In genomic region chr7:77687747-77688144, GRCh38 we compare ENCODE assay signal across 10 cellular contexts. TPM values are rescaled to one million over a fixed set of nuclear protein-coding genes. Genes with fewer than 3 reads are reported as not detected.
DNase-seq lines count a peak whose midpoint lies in the region; ATAC-seq and TF ChIP-seq lines count a peak whose summit lies in the region.
"Had no signal": no experiment of that assay in that cellular context is flagged by ENCODE, and none has a peak within 500 bp of the region (broad histone marks: within the 10 kb centered on the region; RNA-seq: fewer than 3 reads in every experiment).

No MANE protein-coding gene starts in this region.

- 95 to 100% methylated on average over 1 of the region's 1 CpG for WGBS in body of pancreas, 2 donors

- peak; percentile 67 for DNase-seq in activated CD8-positive, alpha-beta memory T cell treated with anti-CD3 and anti-CD28 coated beads, Interleukin-2, amount 10 ng/mL, durations not matched to agents 7 days and 5 days
- no peak for DNase-seq in activated CD8-positive, alpha-beta memory T cell treated with anti-CD3 and anti-CD28 coated beads, Interleukin-2, amount 50 U/mL, for 4 hours
- DNase-seq in body of pancreas, result no peak
- no peak for DNase-seq in hepatic stellate cell (ENCODE audit: low spot score)
- DNase-seq in LoVo (ENCODE audit: low spot score), result no peak
- no peak for DNase-seq in stimulated activated naive B cell treated with anti-CD40 and anti-IgM and Interleukin-4, amounts not matched to agents 10 μg/mL and 1 μg/mL and 100 μg/mL, for 72 hours
- DNase-seq: NCI-H524 had no signal

- no peaks in the 10 kb centered on the region for H3K36me3 ChIP-seq in body of pancreas (replicated peaks in 1 of 2; ENCODE audit: insufficient read depth in 1 of 2, low read depth in 2 of 2)

- peak; percentile 84 for ATAC-seq in activated CD8-positive, alpha-beta memory T cell treated with anti-CD3 and anti-CD28 coated beads, Interleukin-2, amount 10 ng/mL, durations not matched to agents 7 days and 5 days
- ATAC-seq in HG03432 (IDR thresholded peaks at IDR 0.05; ENCODE audit: unreplicated experiment) (peak; percentile 52), body of pancreas (no peak)
- ATAC-seq in stimulated activated memory B cell treated with anti-CD40 and anti-IgM and Interleukin-4, amounts not matched to agents 10 μg/mL and 1 μg/mL and 100 μg/mL, for 72 hours, result no peak
- no peak for ATAC-seq in stimulated activated naive B cell treated with anti-CD40 and anti-IgM and Interleukin-4, amounts not matched to agents 10 μg/mL and 1 μg/mL and 100 μg/mL, for 72 hours (replicated peaks)

- peaks cover 29% of the 10 kb centered on the region for H3K36me3 Mint-ChIP-seq in activated CD8-positive, alpha-beta memory T cell treated with anti-CD3 and anti-CD28 coated beads, Interleukin-2, amount 10 ng/mL, durations not matched to agents 7 days and 5 days
- H3K36me3 Mint-ChIP-seq in stimulated activated memory B cell treated with anti-CD40 and anti-IgM and Interleukin-4, amounts not matched to agents 10 μg/mL and 1 μg/mL and 100 μg/mL, for 72 hours, result peaks cover 46% of the 10 kb centered on the region
- H3K36me3 Mint-ChIP-seq in stimulated activated naive B cell treated with anti-CD40 and anti-IgM and Interleukin-4, amounts not matched to agents 10 μg/mL and 1 μg/mL and 100 μg/mL, for 72 hours, result peaks cover 27 to 43% of the 10 kb centered on the region in 2 donors

- peaks cover 3% of the 10 kb centered on the region for H3K9me3 Mint-ChIP-seq in activated CD8-positive, alpha-beta memory T cell treated with anti-CD3 and anti-CD28 coated beads, Interleukin-2, amount 10 ng/mL, durations not matched to agents 7 days and 5 days (ENCODE audit: low read depth)
- H3K9me3 Mint-ChIP-seq in stimulated activated memory B cell treated with anti-CD40 and anti-IgM and Interleukin-4, amounts not matched to agents 10 μg/mL and 1 μg/mL and 100 μg/mL, for 72 hours, result no peaks in the 10 kb centered on the region
- H3K9me3 Mint-ChIP-seq in stimulated activated naive B cell treated with anti-CD40 and anti-IgM and Interleukin-4, amounts not matched to agents 10 μg/mL and 1 μg/mL and 100 μg/mL, for 72 hours, result no peaks in the 10 kb centered on the region

- H3K27me3 ChIP-seq in body of pancreas, result no peaks in the 10 kb centered on the region
- H3K27me3 ChIP-seq: right atrium auricular region had no signal

- peak overlapping the region; percentile 53 for H3K4me3 Mint-ChIP-seq in activated CD8-positive, alpha-beta memory T cell treated with anti-CD3 and anti-CD28 coated beads, Interleukin-2, amount 10 ng/mL, durations not matched to agents 7 days and 5 days
- H3K4me3 Mint-ChIP-seq in stimulated activated memory B cell treated with anti-CD40 and anti-IgM and Interleukin-4, amounts not matched to agents 10 μg/mL and 1 μg/mL and 100 μg/mL, for 72 hours, result no peak overlapping the region
- no peak overlapping the region for H3K4me3 Mint-ChIP-seq in stimulated activated naive B cell treated with anti-CD40 and anti-IgM and Interleukin-4, amounts not matched to agents 10 μg/mL and 1 μg/mL and 100 μg/mL, for 72 hours

- H3K4me3 ChIP-seq in body of pancreas, result no peak overlapping the region
- H3K4me3 ChIP-seq: right atrium auricular region had no signal

- peak overlapping the region in 3 of 4 donors; percentile 37 to 98 (median 51) for H3K27ac ChIP-seq in body of pancreas
- H3K27ac ChIP-seq: right atrium auricular region had no signal

- peaks cover 23% of the 10 kb centered on the region for H3K4me1 Mint-ChIP-seq in activated CD8-positive, alpha-beta memory T cell treated with anti-CD3 and anti-CD28 coated beads, Interleukin-2, amount 10 ng/mL, durations not matched to agents 7 days and 5 days
- H3K4me1 Mint-ChIP-seq in stimulated activated memory B cell treated with anti-CD40 and anti-IgM and Interleukin-4, amounts not matched to agents 10 μg/mL and 1 μg/mL and 100 μg/mL, for 72 hours, result peaks cover 21% of the 10 kb centered on the region
- peaks cover 12 to 14% of the 10 kb centered on the region in 2 donors for H3K4me1 Mint-ChIP-seq in stimulated activated naive B cell treated with anti-CD40 and anti-IgM and Interleukin-4, amounts not matched to agents 10 μg/mL and 1 μg/mL and 100 μg/mL, for 72 hours

- H3K27ac Mint-ChIP-seq in activated CD8-positive, alpha-beta memory T cell treated with anti-CD3 and anti-CD28 coated beads, Interleukin-2, amount 10 ng/mL, durations not matched to agents 7 days and 5 days, result peak overlapping the region; percentile 81
- peak overlapping the region; percentile 14 for H3K27ac Mint-ChIP-seq in stimulated activated memory B cell treated with anti-CD40 and anti-IgM and Interleukin-4, amounts not matched to agents 10 μg/mL and 1 μg/mL and 100 μg/mL, for 72 hours
- no peak overlapping the region for H3K27ac Mint-ChIP-seq in stimulated activated naive B cell treated with anti-CD40 and anti-IgM and Interleukin-4, amounts not matched to agents 10 μg/mL and 1 μg/mL and 100 μg/mL, for 72 hours

- intact Hi-C loops in body of pancreas (cut with DNase I), result no loop called here

- peaks cover 89% of the 10 kb centered on the region for H3K4me1 ChIP-seq in body of pancreas

- CTCF ChIA-PET in activated CD8-positive, alpha-beta memory T cell treated with anti-CD3 and anti-CD28 coated beads, Interleukin-2, amount 10 ng/mL, durations not matched to agents 7 days and 5 days (lab: Charles Lee), result interaction anchor here (0.7 to 2.6 kb wide), 6 partner anchors 8 to 361 kb away, joined by 3 to 13 read pairs (median 6); partner anchors contain the start of gene RSBN1L

- H3K9me3 ChIP-seq in body of pancreas, result no peaks in the 10 kb centered on the region
- H3K9me3 ChIP-seq: right atrium auricular region had no signal

- no peak for TF ChIP-seq POLR2A in body of pancreas (IDR thresholded peaks at IDR 0.05)

- TF ChIP-seq CTCF in body of pancreas (IDR thresholded peaks at IDR 0.05), result no peak

- H3K27me3 Mint-ChIP-seq in activated CD8-positive, alpha-beta memory T cell treated with anti-CD3 and anti-CD28 coated beads, Interleukin-2, amount 10 ng/mL, durations not matched to agents 7 days and 5 days, result no peaks in the 10 kb centered on the region
- no peaks in the 10 kb centered on the region for H3K27me3 Mint-ChIP-seq in stimulated activated memory B cell treated with anti-CD40 and anti-IgM and Interleukin-4, amounts not matched to agents 10 μg/mL and 1 μg/mL and 100 μg/mL, for 72 hours
- no peaks in the 10 kb centered on the region for H3K27me3 Mint-ChIP-seq in stimulated activated naive B cell treated with anti-CD40 and anti-IgM and Interleukin-4, amounts not matched to agents 10 μg/mL and 1 μg/mL and 100 μg/mL, for 72 hours

RNA-seq across cellular contexts. Expression of gene RSBN1L, which starts 8.5 kb away (rescaled TPM):
- total RNA-seq in activated CD8-positive, alpha-beta memory T cell treated with anti-CD3 and anti-CD28 coated beads, Interleukin-2, amount 10 ng/mL, durations not matched to agents 7 days and 5 days, result 10 to 100 TPM; 23.3 to 26.7 TPM
- total RNA-seq in body of pancreas, result 10 to 100 TPM; 15.8 to 16.2 TPM

Comparison
In these comparisons a context has a peak if more than half of its experiments do, and no peak if none do; other contexts are left out.
1. ATAC-seq: peak in activated CD8-positive, alpha-beta memory T cell treated with anti-CD3 and anti-CD28 coated beads, Interleukin-2, amount 10 ng/mL, durations not matched to agents 7 days and 5 days (single experiment) and HG03432 (single experiment); none in body of pancreas (single experiment), stimulated activated memory B cell treated with anti-CD40 and anti-IgM and Interleukin-4, amounts not matched to agents 10 μg/mL and 1 μg/mL and 100 μg/mL, for 72 hours (single experiment) and stimulated activated naive B cell treated with anti-CD40 and anti-IgM and Interleukin-4, amounts not matched to agents 10 μg/mL and 1 μg/mL and 100 μg/mL, for 72 hours (0 of 2).